ENCODE assay signal across 8 cellular contexts in the genomic region with DNA sequence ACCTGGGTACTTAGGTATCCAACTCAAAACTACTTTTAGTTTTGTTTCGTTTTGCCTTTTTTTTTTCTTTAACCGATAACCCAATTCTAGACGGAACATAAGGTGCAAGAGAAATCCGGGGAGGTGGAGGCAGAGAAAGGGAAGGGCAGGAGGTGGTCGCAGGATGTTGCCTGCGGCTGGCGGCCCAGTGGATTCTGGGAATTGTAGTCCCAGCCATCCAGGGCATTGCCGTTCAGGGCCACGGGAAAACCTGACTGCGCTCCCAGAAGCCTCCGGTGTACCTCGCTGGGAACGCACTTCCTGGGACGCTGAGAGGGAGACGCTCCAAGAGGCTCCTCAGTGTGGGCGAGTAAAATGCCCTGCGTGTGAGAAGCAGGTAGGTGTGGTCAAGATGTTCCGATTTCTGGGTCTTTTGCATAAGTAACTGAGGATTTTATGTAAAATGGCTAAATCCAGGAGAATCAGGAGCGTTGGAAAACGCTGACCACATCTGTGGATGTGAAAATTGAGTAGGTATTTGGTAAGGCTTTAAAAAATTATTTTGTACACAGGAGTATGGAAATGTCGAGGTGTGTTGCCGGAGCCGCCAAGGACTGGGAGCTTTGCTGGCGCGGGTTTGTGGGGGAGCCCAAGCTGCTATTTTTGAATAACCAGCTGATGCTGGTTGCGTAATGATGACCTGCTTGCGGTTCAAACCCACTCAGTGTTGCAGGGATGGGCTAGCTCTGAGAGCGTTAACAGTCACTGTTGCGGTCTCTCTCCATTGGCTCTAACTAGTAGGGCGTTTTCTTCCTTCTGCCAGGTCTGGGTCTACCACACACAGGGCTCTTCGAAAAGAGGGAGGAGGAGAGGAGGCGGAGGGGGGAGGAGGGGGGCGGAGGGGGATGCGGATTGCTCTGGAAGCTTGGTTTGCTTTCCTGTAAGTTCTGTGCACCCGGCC. TPM values are rescaled to one million over a fixed set of nuclear protein-coding genes. Genes with fewer than 3 reads are reported as not detected.
DNase-seq lines count a peak whose midpoint lies in the region; ATAC-seq, FAIRE-seq and TF ChIP-seq lines count a peak whose summit lies in the region.

A gene (plus strand): TSS at position 288 of the 940 bp plus-strand sequence. CDS start 9,216 bp downstream, outside the sequence.

- BruUV-seq in mammary epithelial cell (replicated peaks; lab: Mats Ljungman, UMichigan), result TSS peak; percentile 88

- peaks cover 10% of the 10 kb centered on the region for H3K4me1 ChIP-seq in mammary epithelial cell (ENCODE audit: insufficient read depth, low read length)
- H3K4me1 ChIP-seq in small intestine (ENCODE audit: control insufficient read depth in 2 of 2, insufficient read depth in 1 of 2, low read depth in 1 of 2, low read length in 1 of 2), result no peaks in the 10 kb centered on the region

- peak within 1 kb of the TSS; percentile 85 for H3K4me2 ChIP-seq in mammary epithelial cell (ENCODE audit: insufficient read depth, low read depth, low read length)

- WGBS in mammary epithelial cell (ENCODE audit: low coverage, missing lambda C conversion rate), result under 1% methylated on average over 24 of the region's 35 CpGs
- WGBS in small intestine, 3 donors, result 0 to 1% (median 1%) methylated on average over 33 to 35 of the region's 35 CpGs

- H4K20me1 ChIP-seq in mammary epithelial cell (ENCODE audit: insufficient read depth, low read length), result no peaks in the 10 kb centered on the region

- intact Hi-C loops in mammary epithelial cell (cut with micrococcal nuclease), result loop anchor here (1.0 kb wide), 2 partner anchors 19 to 57 kb away; a partner anchor contains a TSS

- peak within 1 kb of the TSS; percentile 92 for H2AFZ ChIP-seq in mammary epithelial cell (ENCODE audit: low read depth, low read length)

- H3K36me3 ChIP-seq in mammary epithelial cell (ENCODE audit: insufficient read depth, low read length) (peaks cover 11% of the 10 kb centered on the region), small intestine (ENCODE audit: control insufficient read depth in 2 of 2, insufficient read depth in 2 of 2, low read length in 2 of 2) (peaks cover 3 to 5% of the 10 kb centered on the region in 2 donors)

- peak; percentile 100 for DNase-seq in ACHN
- DNase-seq in NCI-H2171 (lab: John Stamatoyannopoulos, UW), result peak; percentile 93
- peak; percentile 95 for DNase-seq in mammary epithelial cell
- peak; percentile 94 for DNase-seq in iPS-NIHi11 (ENCODE audit: low spot score)
- DNase-seq in small intestine, result peak; percentile 92

- H3K79me2 ChIP-seq in mammary epithelial cell (ENCODE audit: insufficient read depth, low read length), result peaks cover 42% of the 10 kb centered on the region

- no peaks in the 10 kb centered on the region for H3K27me3 ChIP-seq in mammary epithelial cell (ENCODE audit: insufficient read depth, low read length)
- H3K27me3 ChIP-seq in small intestine (ENCODE audit: control insufficient read depth in 2 of 2, insufficient read depth in 2 of 2, low read length in 2 of 2), result no peaks in the 10 kb centered on the region

- CTCF ChIA-PET in mammary epithelial cell (lab: Charles Lee; ENCODE audit: low non-redundant PET), result no interaction called here

- peak within 1 kb of the TSS; percentile 76 to 88 (median 83) for H3K4me3 ChIP-seq in mammary epithelial cell (replicated peaks in 1 of 3; ENCODE audit: insufficient read depth in 1 of 3, low read depth in 2 of 3, low read length in 3 of 3)
- peak within 1 kb of the TSS; percentile 47 to 61 for H3K4me3 ChIP-seq in small intestine (ENCODE audit: low read depth in 1 of 2, low read length in 2 of 2)

- dilution Hi-C loops in mammary epithelial cell (cut with HindIII; ENCODE audit: low sequenced_read_pairs), result no loop called here

- TF ChIP-seq CTCF in VCaP (conservative IDR thresholded peaks at IDR 0.05), result no peak
- TF ChIP-seq CTCF in mammary epithelial cell (conservative IDR thresholded peaks at IDR 0.05 in 1 of 2, IDR thresholded peaks at IDR 0.05 in 1 of 2; ENCODE audit: extremely low read depth in 1 of 2, insufficient read depth in 1 of 2, low read depth in 1 of 2, low read length in 2 of 2), result no peak

- in situ Hi-C loops in ACHN (cut with HindIII; ENCODE audit: low pct_ligation_motif_present, low pct_unique_long_range_greater_than_20kb, low sequenced_read_pairs) (no loop called here), mammary epithelial cell (cut with MboI; ENCODE audit: low sequenced_read_pairs in 2 of 2) (loop anchor here in 1 of 2 donors (25.0 kb wide), 1 partner anchor 241 kb away; a partner anchor contains a TSS)

- H3K27ac ChIP-seq in VCaP, result peak within 1 kb of the TSS; percentile 87
- H3K27ac ChIP-seq in mammary epithelial cell (ENCODE audit: insufficient read depth, low read depth, low read length), result peak within 1 kb of the TSS; percentile 97
- H3K27ac ChIP-seq in small intestine (ENCODE audit: low read depth in 1 of 2, low read length in 1 of 2), result peak within 1 kb of the TSS; percentile 66 to 91

- H3K9me3 ChIP-seq in mammary epithelial cell (replicated peaks; ENCODE audit: insufficient read depth, low read length), result no peaks in the 10 kb centered on the region
- H3K9me3 ChIP-seq in small intestine (ENCODE audit: control insufficient read depth, low read depth), result no peaks in the 10 kb centered on the region

- FAIRE-seq in small intestine (lab: Jason Lieb, UNC), result no peak

- ATAC-seq in GM18868 (IDR thresholded peaks at IDR 0.05; ENCODE audit: unreplicated experiment) (peak; percentile 96), HG03103 (IDR thresholded peaks at IDR 0.05; ENCODE audit: low read depth, unreplicated experiment) (peak; percentile 97)

- H3K9ac ChIP-seq in mammary epithelial cell (ENCODE audit: insufficient read depth, low read length), result peak within 1 kb of the TSS; percentile 98

RNA-seq across cellular contexts. Expression of the gene that starts here (rescaled TPM):
- 10 to 100 TPM; 45.3 to 68.5 TPM for total RNA-seq in mammary epithelial cell
- 65.3 TPM for polyA plus RNA-seq in mammary epithelial cell
- polyA minus RNA-seq in mammary epithelial cell, result 96.7 TPM
- 10 to 100 TPM in 2 of 3 donors, 1 to 10 TPM in 1; 9.7 to 33.5 (median 10.5) TPM for polyA plus RNA-seq in small intestine

Comparison
In these comparisons a context has a peak if more than half of its experiments do, and no peak if none do; other contexts are left out.
1. Peak in every context shown above with its lines: DNase-seq, ATAC-seq, H3K4me3 ChIP-seq and H3K27ac ChIP-seq.